In the genomic region with DNA sequence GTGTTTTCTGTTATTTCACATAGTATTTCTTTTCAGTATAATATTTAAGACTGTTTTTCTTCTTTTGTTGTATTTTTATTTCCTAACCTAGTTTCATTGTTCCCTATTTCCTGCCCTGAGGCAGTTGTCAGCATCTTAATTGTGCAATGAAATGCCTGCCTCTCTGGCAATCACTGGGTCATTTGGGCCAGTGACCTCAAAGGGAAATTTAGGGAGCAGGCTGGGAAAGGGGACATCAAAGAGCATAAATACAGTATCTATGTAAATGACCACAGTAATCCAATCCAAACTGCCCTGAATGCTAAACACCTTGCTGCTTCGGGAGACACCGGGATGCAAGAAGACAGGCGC, we compare ENCODE assay signal across 17 cellular contexts.
DNase-seq lines count a peak whose midpoint lies in the region; ATAC-seq, FAIRE-seq and TF ChIP-seq lines count a peak whose summit lies in the region.
"Had no signal": no experiment of that assay in that cellular context is flagged by ENCODE, and none has a peak within 500 bp of the region (broad histone marks: within the 10 kb centered on the region; RNA-seq: fewer than 3 reads in every experiment).

No MANE protein-coding gene starts in this region.

- intact Hi-C loops in testis (cut with DNase I; ENCODE audit: low total_unique reads) = no loop called here

- peak overlapping the region in 1 of 2 experiments; percentile 52; a peak in 2 of 6 replicates for H3K27ac ChIP-seq in A549
- peak overlapping the region in 1 of 4 donors; percentile 13 for H3K27ac ChIP-seq in upper lobe of left lung
- H3K27ac ChIP-seq in testis = no peak overlapping the region
- H3K27ac ChIP-seq: Peyer's patch had no signal

- no peak overlapping the region for H3K4me3 Mint-ChIP-seq in WTC11
- H3K4me3 Mint-ChIP-seq: stimulated activated naive B cell treated with anti-CD40 and anti-IgM and Interleukin-4, amounts not matched to agents 10 μg/mL and 1 μg/mL and 100 μg/mL, for 72 hours had no signal

- H3K9me3 Mint-ChIP-seq in WTC11 = no peaks in the 10 kb centered on the region
- H3K9me3 Mint-ChIP-seq: activated naive CD4-positive, alpha-beta T cell treated with anti-CD3 and anti-CD28 coated beads, Interleukin-2, amount 50 U/mL, for 72 hours; stimulated activated naive B cell treated with anti-CD40 and anti-IgM and Interleukin-4, amounts not matched to agents 10 μg/mL and 1 μg/mL and 100 μg/mL, for 72 hours had no signal

- CTCF ChIA-PET in A549 (lab: Yijun Ruan, JAX) (no interaction called here), WTC11 (lab: Charles Lee) (no interaction called here)

- H3K27me3 Mint-ChIP-seq in WTC11 (ENCODE audit: low read depth) = peaks cover 43% of the 10 kb centered on the region
- H3K27me3 Mint-ChIP-seq: stimulated activated naive B cell treated with anti-CD40 and anti-IgM and Interleukin-4, amounts not matched to agents 10 μg/mL and 1 μg/mL and 100 μg/mL, for 72 hours had no signal

- no peaks in the 10 kb centered on the region for H3K9me3 ChIP-seq in A549
- no peaks in the 10 kb centered on the region for H3K9me3 ChIP-seq in upper lobe of left lung
- H3K9me3 ChIP-seq in testis = no peaks in the 10 kb centered on the region
- H3K9me3 ChIP-seq: HAP-1, Peyer's patch had no signal

- no peak for ATAC-seq in A549
- ATAC-seq in WTC11 = peak; percentile 76
- peak; percentile 57 for ATAC-seq in left lobe of liver
- ATAC-seq in upper lobe of left lung (ENCODE audit: low FRiP score in 2 of 2) = no peak
- no peak for ATAC-seq in GM21515 (IDR thresholded peaks at IDR 0.05; ENCODE audit: unreplicated experiment)
- ATAC-seq: activated naive CD4-positive, alpha-beta T cell treated with anti-CD3 and anti-CD28 coated beads, Interleukin-2, amount 50 U/mL, for 72 hours; stimulated activated naive B cell treated with anti-CD40 and anti-IgM and Interleukin-4, amounts not matched to agents 10 μg/mL and 1 μg/mL and 100 μg/mL, for 72 hours had no signal

- no peak for TF ChIP-seq CTCF in A549 (IDR thresholded peaks at IDR 0.05)
- TF ChIP-seq CTCF in WTC11 (IDR thresholded peaks at IDR 0.05) = no peak
- TF ChIP-seq CTCF in upper lobe of left lung (IDR thresholded peaks at IDR 0.05) = no peak
- TF ChIP-seq CTCF in testis (IDR thresholded peaks at IDR 0.05) = no peak

- H3K27ac Mint-ChIP-seq in WTC11 = no peak overlapping the region
- H3K27ac Mint-ChIP-seq: activated naive CD4-positive, alpha-beta T cell treated with anti-CD3 and anti-CD28 coated beads, Interleukin-2, amount 50 U/mL, for 72 hours; stimulated activated naive B cell treated with anti-CD40 and anti-IgM and Interleukin-4, amounts not matched to agents 10 μg/mL and 1 μg/mL and 100 μg/mL, for 72 hours had no signal

- FAIRE-seq in A549 (lab: Jason Lieb, UNC) = no peak
- FAIRE-seq in H54 (lab: Jason Lieb, UNC) = peak; percentile 20

- H3K4me1 Mint-ChIP-seq in WTC11 = peaks cover 34% of the 10 kb centered on the region
- H3K4me1 Mint-ChIP-seq: stimulated activated naive B cell treated with anti-CD40 and anti-IgM and Interleukin-4, amounts not matched to agents 10 μg/mL and 1 μg/mL and 100 μg/mL, for 72 hours had no signal

- no peak overlapping the region for H3K4me3 ChIP-seq in A549
- no peak overlapping the region for H3K4me3 ChIP-seq in upper lobe of left lung
- H3K4me3 ChIP-seq in testis = no peak overlapping the region
- H3K4me3 ChIP-seq: HAP-1, lung, Peyer's patch, skin epidermis had no signal

- DNase-seq in A549 (ENCODE audit: low read depth in 1 of 2, low spot score in 1 of 2) (no peak), H54 (ENCODE audit: insufficient read length, low spot score) (no peak), WTC11 (ENCODE audit: low spot score) (no peak), left lobe of liver (ENCODE audit: low spot score) (no peak), upper lobe of left lung (no peak), NCI-H1436 (lab: John Stamatoyannopoulos, UW) (no peak), testis (no peak)
- DNase-seq: activated CD4-positive, alpha-beta T cell treated with anti-CD3 and anti-CD28 coated beads for 4 hours; KG1; NCI-H146; Peyer's patch; stimulated activated naive B cell treated with anti-CD40 and anti-IgM and Interleukin-4, amounts not matched to agents 10 μg/mL and 1 μg/mL and 100 μg/mL, for 72 hours had no signal

- TF ChIP-seq POLR2A in A549 (IDR thresholded peaks at IDR 0.05; ENCODE audit: low read length) (no peak), H54 (IDR thresholded peaks at IDR 0.05; ENCODE audit: low read depth, low read length) (no peak), upper lobe of left lung (IDR thresholded peaks at IDR 0.05) (no peak), testis (IDR thresholded peaks at IDR 0.05) (no peak)

- WGBS in A549 (ENCODE audit: missing lambda C conversion rate) = 100% methylated on average over 3 of the region's 3 CpGs
- WGBS in upper lobe of left lung, 2 donors = 94% methylated on average over 3 of the region's 3 CpGs
- WGBS in testis, 2 donors = 81 to 93% methylated on average over 3 of the region's 3 CpGs

- POLR2A ChIA-PET in A549 (lab: Yijun Ruan, JAX) (no interaction called here), WTC11 (lab: Charles Lee) (no interaction called here)

- H3K27me3 ChIP-seq in upper lobe of left lung (no peaks in the 10 kb centered on the region), testis (no peaks in the 10 kb centered on the region)
- H3K27me3 ChIP-seq: Peyer's patch had no signal

- peak overlapping the region; percentile 38 for H3K4me2 ChIP-seq in A549

- peaks cover 20% of the 10 kb centered on the region for H3K4me1 ChIP-seq in A549
- peaks cover 5 to 12% (median 9%) of the 10 kb centered on the region in 4 donors for H3K4me1 ChIP-seq in upper lobe of left lung
- no peaks in the 10 kb centered on the region for H3K4me1 ChIP-seq in testis

- H3K36me3 Mint-ChIP-seq in WTC11 = no peaks in the 10 kb centered on the region
- H3K36me3 Mint-ChIP-seq: activated naive CD4-positive, alpha-beta T cell treated with anti-CD3 and anti-CD28 coated beads, Interleukin-2, amount 50 U/mL, for 72 hours had no signal

- TF ChIP-seq EP300 in A549 (IDR thresholded peaks at IDR 0.05) (no peak), upper lobe of left lung (IDR thresholded peaks at IDR 0.05) (no peak)

- TF ChIP-seq RAD21 in A549 (conservative IDR thresholded peaks at IDR 0.05 in 1 of 2, IDR thresholded peaks at IDR 0.05 in 1 of 2) = no peak

- H3K36me3 ChIP-seq in upper lobe of left lung (peaks cover 0 to 17% (median 3%) of the 10 kb centered on the region in 4 donors), testis (ENCODE audit: low read depth, missing control alignments) (no peaks in the 10 kb centered on the region)
- H3K36me3 ChIP-seq: HAP-1, Peyer's patch had no signal

TF ChIP-seq in A549, 52 proteins besides CTCF, POLR2A, EP300 and RAD21 (continues in another document):
- TF ChIP-seq, protein P1, sequence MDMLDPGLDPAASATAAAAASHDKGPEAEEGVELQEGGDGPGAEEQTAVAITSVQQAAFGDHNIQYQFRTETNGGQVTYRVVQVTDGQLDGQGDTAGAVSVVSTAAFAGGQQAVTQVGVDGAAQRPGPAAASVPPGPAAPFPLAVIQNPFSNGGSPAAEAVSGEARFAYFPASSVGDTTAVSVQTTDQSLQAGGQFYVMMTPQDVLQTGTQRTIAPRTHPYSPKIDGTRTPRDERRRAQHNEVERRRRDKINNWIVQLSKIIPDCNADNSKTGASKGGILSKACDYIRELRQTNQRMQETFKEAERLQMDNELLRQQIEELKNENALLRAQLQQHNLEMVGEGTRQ (IDR thresholded peaks at IDR 0.05) = no peak
- no peak for TF ChIP-seq KDM5A (IDR thresholded peaks at IDR 0.05)
- no peak for TF ChIP-seq NFE2L2 (conservative IDR thresholded peaks at IDR 0.05; ENCODE audit: low read length)
- TF ChIP-seq HEYL (CRISPR knock-in tag; IDR thresholded peaks at IDR 0.05) = no peak
- TF ChIP-seq ZNF302 (CRISPR knock-in tag; IDR thresholded peaks at IDR 0.05) = no peak
- TF ChIP-seq, protein P2, sequence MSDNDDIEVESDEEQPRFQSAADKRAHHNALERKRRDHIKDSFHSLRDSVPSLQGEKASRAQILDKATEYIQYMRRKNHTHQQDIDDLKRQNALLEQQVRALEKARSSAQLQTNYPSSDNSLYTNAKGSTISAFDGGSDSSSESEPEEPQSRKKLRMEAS (IDR thresholded peaks at IDR 0.05) = no peak
- TF ChIP-seq, protein P3, sequence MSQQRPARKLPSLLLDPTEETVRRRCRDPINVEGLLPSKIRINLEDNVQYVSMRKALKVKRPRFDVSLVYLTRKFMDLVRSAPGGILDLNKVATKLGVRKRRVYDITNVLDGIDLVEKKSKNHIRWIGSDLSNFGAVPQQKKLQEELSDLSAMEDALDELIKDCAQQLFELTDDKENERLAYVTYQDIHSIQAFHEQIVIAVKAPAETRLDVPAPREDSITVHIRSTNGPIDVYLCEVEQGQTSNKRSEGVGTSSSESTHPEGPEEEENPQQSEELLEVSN (IDR thresholded peaks at IDR 0.05; ENCODE audit: borderline replicate concordance, low read depth) = no peak
- no peak for TF ChIP-seq MYC (IDR thresholded peaks at IDR 0.05; ENCODE audit: borderline replicate concordance, low read length)

TF ChIP-seq in WTC11, 78 proteins besides CTCF, POLR2A, EP300 and RAD21:
- TF ChIP-seq ZNF671 (CRISPR knock-in tag; IDR thresholded peaks at IDR 0.05) (no peak), SMAD4 (CRISPR knock-in tag; IDR thresholded peaks at IDR 0.05) (no peak)

Comparison
In these comparisons a context has a peak if more than half of its experiments do, and no peak if none do; other contexts are left out.
1. ATAC-seq: peak in WTC11 (single experiment) and left lobe of liver (single experiment); none in A549 (0 of 2), upper lobe of left lung (0 of 2) and GM21515 (single experiment).